1 cellular context compared by ENCODE assay signal in genomic region chr10:60862517-60862916, GRCh38.
TF ChIP-seq lines count a peak whose summit lies in the region.

No MANE protein-coding gene starts in this region.

TF ChIP-seq in K562, 482 proteins besides CTCF, POLR2A, EP300 and RAD21 (continued from another document):
- no peak for TF ChIP-seq ZBTB12 (CRISPR knock-in tag; IDR thresholded peaks at IDR 0.05)
- peak; percentile 99 for TF ChIP-seq ZNF512 (tag; IDR thresholded peaks at IDR 0.05)
- TF ChIP-seq MTA1 (IDR thresholded peaks at IDR 0.05; ENCODE audit: borderline replicate concordance): peak; percentile 18; the same call in 1 of the 2 replicates
- TF ChIP-seq U2AF2 (optimal IDR thresholded peaks at IDR 0.05; ENCODE audit: low read depth, low read length): no peak
- no peak for TF ChIP-seq POLR3G (IDR thresholded peaks at IDR 0.05; ENCODE audit: extremely low read depth, insufficient read length, insufficient replicate concordance)
- TF ChIP-seq POLR2B (IDR thresholded peaks at IDR 0.05; ENCODE audit: low read depth, partially characterized antibody): no peak
- 0 out of 2 replicates have a peak, but pooled peaks have one; percentile 54 for TF ChIP-seq THRAP3 (IDR thresholded peaks at IDR 0.05; ENCODE audit: borderline replicate concordance)
- TF ChIP-seq SRF (CRISPR knock-in tag; IDR thresholded peaks at IDR 0.05): no peak
- TF ChIP-seq EHMT2 (IDR thresholded peaks at IDR 0.05): no peak
- TF ChIP-seq HMGXB4 (CRISPR knock-in tag; IDR thresholded peaks at IDR 0.05): no peak
- no peak for TF ChIP-seq BHLHE40 (IDR thresholded peaks at IDR 0.05; ENCODE audit: low read length)
- no peak for TF ChIP-seq IRF9 (tag; IDR thresholded peaks at IDR 0.05)
- 0 out of 2 replicates have a peak, but pooled peaks have one; percentile 26 for TF ChIP-seq THRB (CRISPR knock-in tag; conservative IDR thresholded peaks at IDR 0.05)
- TF ChIP-seq OTX1 (CRISPR knock-in tag; IDR thresholded peaks at IDR 0.05): 0 out of 2 replicates have a peak, but pooled peaks have one; percentile 26
- no peak for TF ChIP-seq RHOXF2B (CRISPR knock-in tag; conservative IDR thresholded peaks at IDR 0.05)
- no peak for TF ChIP-seq PYGO2 (tag; IDR thresholded peaks at IDR 0.05)
- no peak for TF ChIP-seq NEUROD1 (IDR thresholded peaks at IDR 0.05; ENCODE audit: borderline replicate concordance, low read depth, low read length, partially characterized antibody)
- TF ChIP-seq HMG20A (CRISPR knock-in tag; conservative IDR thresholded peaks at IDR 0.05): no peak
- no peak for TF ChIP-seq RBM22 (IDR thresholded peaks at IDR 0.05; ENCODE audit: low read depth, low read length, poor library complexity, severe bottlenecking)
- TF ChIP-seq HDAC6 (IDR thresholded peaks at IDR 0.05; ENCODE audit: low read depth, low read length): no peak
- TF ChIP-seq MLLT1 (IDR thresholded peaks at IDR 0.05): no peak
- TF ChIP-seq ID3 (CRISPR knock-in tag; IDR thresholded peaks at IDR 0.05): no peak
- no peak for TF ChIP-seq ID3 (tag; IDR thresholded peaks at IDR 0.05)
- TF ChIP-seq SNRNP70 (optimal IDR thresholded peaks at IDR 0.05; ENCODE audit: low read depth, low read length): no peak
- peak; percentile 65; the same call in 1 of the 2 replicates for TF ChIP-seq ELF4 (CRISPR knock-in tag; IDR thresholded peaks at IDR 0.05)
